ENCODE assay signal across 25 cellular contexts in genomic region chr1:160373696-160374095, GRCh38. TPM values are rescaled to one million over a fixed set of nuclear protein-coding genes. Genes with fewer than 3 reads are reported as not detected.
A peak's percentile ranks its signal among the peaks of the same experiment; 100 is the strongest.
DNase-seq lines count a peak whose midpoint lies in the region; ATAC-seq and TF ChIP-seq lines count a peak whose summit lies in the region.
"Had no signal": no experiment of that assay in that cellular context is flagged by ENCODE, and none has a peak within 500 bp of the region (broad histone marks: within the 10 kb centered on the region; RNA-seq: fewer than 3 reads in every experiment).

No MANE protein-coding gene starts in this region.

- H4K20me1 ChIP-seq in BLaER1, result no peaks in the 10 kb centered on the region

- no peak for TF ChIP-seq RAD21 in Ishikawa (IDR thresholded peaks at IDR 0.05; ENCODE audit: low read depth)

- ATAC-seq in activated CD8-positive, alpha-beta T cell treated with anti-CD3 and anti-CD28 coated beads, Interleukin-2, amount 10 ng/mL, durations not matched to agents 7 days and 5 days, result no peak
- no peak for ATAC-seq in HG03095 (IDR thresholded peaks at IDR 0.05; ENCODE audit: unreplicated experiment)
- no peak for ATAC-seq in GM18867 (IDR thresholded peaks at IDR 0.05; ENCODE audit: unreplicated experiment)
- ATAC-seq: heart left ventricle; left lung; psoas muscle; stimulated activated naive CD8-positive, alpha-beta T cell treated with anti-CD3 and anti-CD28 coated beads, Interleukin-15, Interleukin-2, amounts not matched to agents 100 U/mL and 50 U/mL, for 24 hours had no signal

- TF ChIP-seq CTCF in fibroblast of mammary gland (conservative IDR thresholded peaks at IDR 0.05; ENCODE audit: control insufficient read depth, insufficient read depth, low read depth, low read length), result no peak

- H3K4me2 ChIP-seq in BLaER1, result peak overlapping the region; percentile 97

- H3K27me3 ChIP-seq in BLaER1, result no peaks in the 10 kb centered on the region
- H3K27me3 ChIP-seq: left lung had no signal

- peak overlapping the region; percentile 86; the same call in 1 of the 2 replicates for H3K27ac ChIP-seq in BLaER1
- H3K27ac ChIP-seq: left lung, psoas muscle, thyroid gland had no signal

- DNase-seq in SKM-1 treated with dmso at 0.1 percent for 144 hours (lab: John Stamatoyannopoulos, UW; ENCODE audit: unreplicated experiment), result peak; percentile 53
- DNase-seq in fibroblast of mammary gland (ENCODE audit: low read depth), result peak; percentile 10
- no peak for DNase-seq in RKO (ENCODE audit: low spot score)
- no peak for DNase-seq in activated CD8-positive, alpha-beta T cell treated with anti-CD3 and anti-CD28 coated beads, Interleukin-2, amount 10 ng/mL, durations not matched to agents 7 days and 5 days
- DNase-seq: activated CD4-positive, alpha-beta T cell treated with anti-CD3 and anti-CD28 coated beads, Interleukin-2, amount 10 ng/mL, durations not matched to agents 7 days and 5 days; activated CD8-positive, alpha-beta memory T cell treated with anti-CD3 and anti-CD28 coated beads, Interleukin-2, amount 50 U/mL, for 48 hours; activated effector memory CD4-positive, alpha-beta T cell treated with Interleukin-2 at 50 U/mL for 16 hours; CD4-positive, alpha-beta memory T cell; DMS79; heart left ventricle; left lung; NCI-H1092 treated with DMSO at 0.1 percent for 48 hours; NCI-H2029 treated with DMSO at 0.1 percent for 48 hours; psoas muscle; RPMI8226; stimulated activated naive CD8-positive, alpha-beta T cell treated with anti-CD3 and anti-CD28 coated beads, Interleukin-15, Interleukin-2, amounts not matched to agents 100 U/mL and 50 U/mL, for 24 hours had no signal

- peaks cover 30% of the 10 kb centered on the region for H3K4me1 ChIP-seq in BLaER1
- H3K4me1 ChIP-seq: thyroid gland had no signal

- no peaks in the 10 kb centered on the region for H3K36me3 ChIP-seq in BLaER1
- H3K36me3 ChIP-seq: heart left ventricle, left lung, thyroid gland had no signal

- H3K9me3 ChIP-seq in BLaER1, result no peaks in the 10 kb centered on the region
- H3K9me3 ChIP-seq: heart left ventricle, left lung, psoas muscle, thyroid gland had no signal

- H3K27ac Mint-ChIP-seq in activated CD8-positive, alpha-beta T cell treated with anti-CD3 and anti-CD28 coated beads, Interleukin-2, amount 10 ng/mL, durations not matched to agents 7 days and 5 days, result no peak overlapping the region
- H3K27ac Mint-ChIP-seq: activated CD4-positive, alpha-beta T cell treated with anti-CD3 and anti-CD28 coated beads, Interleukin-2, amount 10 ng/mL, durations not matched to agents 7 days and 5 days; T-helper 1 cell treated with Interleukin-12 subunit alpha and Interleukin-12 subunit beta and Interleukin-4 antibody, amounts not matched to agents 30 μg/mL and 1 μg/mL, for 36 hours had no signal

- POLR2A ChIA-PET in activated CD8-positive, alpha-beta T cell treated with anti-CD3 and anti-CD28 coated beads, Interleukin-2, amount 10 ng/mL, durations not matched to agents 7 days and 5 days (lab: Charles Lee), result no interaction called here

- no peak overlapping the region for H3K4me3 Mint-ChIP-seq in activated CD8-positive, alpha-beta T cell treated with anti-CD3 and anti-CD28 coated beads, Interleukin-2, amount 10 ng/mL, durations not matched to agents 7 days and 5 days
- H3K4me3 Mint-ChIP-seq: activated CD4-positive, alpha-beta T cell treated with anti-CD3 and anti-CD28 coated beads, Interleukin-2, amount 10 ng/mL, durations not matched to agents 7 days and 5 days; CD4-positive, alpha-beta memory T cell; T-helper 1 cell treated with Interleukin-12 subunit alpha and Interleukin-12 subunit beta and Interleukin-4 antibody, amounts not matched to agents 30 μg/mL and 1 μg/mL, for 36 hours had no signal

- peaks cover 5% of the 10 kb centered on the region for H3K27me3 Mint-ChIP-seq in activated CD8-positive, alpha-beta T cell treated with anti-CD3 and anti-CD28 coated beads, Interleukin-2, amount 10 ng/mL, durations not matched to agents 7 days and 5 days (ENCODE audit: low read depth)
- H3K27me3 Mint-ChIP-seq: CD4-positive, alpha-beta memory T cell had no signal

- peaks cover 13% of the 10 kb centered on the region for H3K4me1 Mint-ChIP-seq in activated CD8-positive, alpha-beta T cell treated with anti-CD3 and anti-CD28 coated beads, Interleukin-2, amount 10 ng/mL, durations not matched to agents 7 days and 5 days (ENCODE audit: low read depth)

- H3K4me3 ChIP-seq in BLaER1, result no peak overlapping the region
- no peak overlapping the region for H3K4me3 ChIP-seq in fibroblast of mammary gland (ENCODE audit: control insufficient read depth, low read depth, low read length)
- H3K4me3 ChIP-seq: coronary artery, heart left ventricle, left lung, psoas muscle, skin epidermis, thyroid gland had no signal

- H3K9ac ChIP-seq in BLaER1, result no peak overlapping the region

- TF ChIP-seq EP300 in Ishikawa (IDR thresholded peaks at IDR 0.05; ENCODE audit: borderline replicate concordance), result no peak

- H3K36me3 Mint-ChIP-seq in activated CD8-positive, alpha-beta T cell treated with anti-CD3 and anti-CD28 coated beads, Interleukin-2, amount 10 ng/mL, durations not matched to agents 7 days and 5 days (ENCODE audit: low read depth), result no peaks in the 10 kb centered on the region
- H3K36me3 Mint-ChIP-seq: CD4-positive, alpha-beta memory T cell had no signal

- CTCF ChIA-PET in activated CD8-positive, alpha-beta T cell treated with anti-CD3 and anti-CD28 coated beads, Interleukin-2, amount 10 ng/mL, durations not matched to agents 7 days and 5 days (lab: Charles Lee), result interaction anchor here (1.5 to 4.7 kb wide), 3 partner anchors 181 to 288 kb away, joined by 4 to 43 read pairs (median 5); no protein-coding TSS in a partner anchor

- H3K9me3 Mint-ChIP-seq in activated CD8-positive, alpha-beta T cell treated with anti-CD3 and anti-CD28 coated beads, Interleukin-2, amount 10 ng/mL, durations not matched to agents 7 days and 5 days (ENCODE audit: insufficient read depth), result no peaks in the 10 kb centered on the region
- H3K9me3 Mint-ChIP-seq: activated CD4-positive, alpha-beta T cell treated with anti-CD3 and anti-CD28 coated beads, Interleukin-2, amount 10 ng/mL, durations not matched to agents 7 days and 5 days; CD4-positive, alpha-beta memory T cell; T-helper 1 cell treated with Interleukin-12 subunit alpha and Interleukin-12 subunit beta and Interleukin-4 antibody, amounts not matched to agents 30 μg/mL and 1 μg/mL, for 36 hours had no signal

TF ChIP-seq in Ishikawa, 13 proteins besides CTCF, POLR2A, EP300 and RAD21:
- TF ChIP-seq YY1 (IDR thresholded peaks at IDR 0.05; ENCODE audit: low read depth) (no peak), CREB1 (IDR thresholded peaks at IDR 0.05; ENCODE audit: low read depth) (no peak), CEBPB (IDR thresholded peaks at IDR 0.05) (peak; percentile 65; the same call in 1 of the 2 replicates), NFIC (IDR thresholded peaks at IDR 0.05) (no peak), REST (IDR thresholded peaks at IDR 0.05; ENCODE audit: low read depth) (peak; percentile 78)
TF ChIP-seq in Ishikawa: peak in this region for 2.

RNA-seq across cellular contexts. Expression of gene NHLH1, which starts 6.8 kb away (rescaled TPM):
- under 1 TPM; 0.24 to 0.47 TPM for total RNA-seq in activated CD8-positive, alpha-beta T cell treated with anti-CD3 and anti-CD28 coated beads, Interleukin-2, amount 10 ng/mL, durations not matched to agents 7 days and 5 days
- total RNA-seq: mucosa of gallbladder, thyroid gland had no signal

RNA-seq across cellular contexts. Expression of gene VANGL2, which starts 26.7 kb away (rescaled TPM):
- total RNA-seq in activated CD8-positive, alpha-beta T cell treated with anti-CD3 and anti-CD28 coated beads, Interleukin-2, amount 10 ng/mL, durations not matched to agents 7 days and 5 days, result not detected
- total RNA-seq: CD4-positive, alpha-beta memory T cell had no signal

RNA-seq across cellular contexts. Expression of gene NCSTN, which starts 30.5 kb away (rescaled TPM):
- total RNA-seq in activated CD8-positive, alpha-beta T cell treated with anti-CD3 and anti-CD28 coated beads, Interleukin-2, amount 10 ng/mL, durations not matched to agents 7 days and 5 days, result 10 to 100 TPM; 52.7 to 59.7 TPM

RNA-seq across cellular contexts. Expression of gene COPA, which starts 30.6 kb away (rescaled TPM):
- total RNA-seq in activated CD8-positive, alpha-beta T cell treated with anti-CD3 and anti-CD28 coated beads, Interleukin-2, amount 10 ng/mL, durations not matched to agents 7 days and 5 days, result 100 to 1,000 TPM; 121 to 128 TPM

Comparison
In these comparisons a context has a peak if more than half of its experiments do, and no peak if none do; other contexts are left out.
1. DNase-seq: peak in SKM-1 treated with dmso at 0.1 percent for 144 hours (single experiment) and fibroblast of mammary gland (single experiment); none in RKO (single experiment) and activated CD8-positive, alpha-beta T cell treated with anti-CD3 and anti-CD28 coated beads, Interleukin-2, amount 10 ng/mL, durations not matched to agents 7 days and 5 days (single experiment).